In genomic region chr12:69468237-69469026, GRCh38 we compare ENCODE assay signal across 13 cellular contexts. TPM values are rescaled to one million over a fixed set of nuclear protein-coding genes. Genes with fewer than 3 reads are reported as not detected.
A peak's percentile ranks its signal among the peaks of the same experiment; 100 is the strongest.
DNase-seq lines count a peak whose midpoint lies in the region; TF ChIP-seq lines count a peak whose summit lies in the region.
"Had no signal": no experiment of that assay in that cellular context is flagged by ENCODE, and none has a peak within 500 bp of the region (broad histone marks: within the 10 kb centered on the region; RNA-seq: fewer than 3 reads in every experiment).

No MANE protein-coding gene starts in this region.

- peak; percentile 54 for DNase-seq in activated CD8-positive, alpha-beta memory T cell treated with anti-CD3 and anti-CD28 coated beads, Interleukin-2, amount 50 U/mL, for 48 hours
- no peak for DNase-seq in activated CD8-positive, alpha-beta memory T cell treated with anti-CD3 and anti-CD28 coated beads, Interleukin-2, amount 50 U/mL, for 4 hours
- peak; percentile 6 for DNase-seq in NCI-H82 treated with DMSO at 0.1 percent for 48 hours (lab: John Stamatoyannopoulos, UW; ENCODE audit: unreplicated experiment)
- DNase-seq in epithelial cell of prostate (ENCODE audit: low read depth, low spot score) = peak; percentile 14
- no peak for DNase-seq in cortex of kidney (lab: John Stamatoyannopoulos, UW)
- DNase-seq in iPS-NIHi7 (ENCODE audit: extremely low spot score) = no peak
- no peak for DNase-seq in esophagus muscularis mucosa (ENCODE audit: extremely low spot score)
- DNase-seq: brain microvascular endothelial cell, left lung, NCI-H187 treated with DMSO at 0.1 percent for 48 hours had no signal

- H3K27ac ChIP-seq in epithelial cell of prostate (no peak overlapping the region), parathyroid adenoma (peak overlapping the region; percentile 7), esophagus muscularis mucosa (replicated peaks in 1 of 4) (no peak overlapping the region)
- H3K27ac ChIP-seq: brain microvascular endothelial cell, KMS-11, left lung, SJSA1 had no signal

- H3K9ac ChIP-seq in parathyroid adenoma = no peak overlapping the region
- H3K9ac ChIP-seq: KMS-11 had no signal

- TF ChIP-seq POLR2A in esophagus muscularis mucosa (IDR thresholded peaks at IDR 0.05; ENCODE audit: low read depth) = no peak

- H3K4me3 ChIP-seq in parathyroid adenoma (ENCODE audit: low read depth, low read length) = no peak overlapping the region
- H3K4me3 ChIP-seq in esophagus muscularis mucosa = no peak overlapping the region
- H3K4me3 ChIP-seq: left lung, SJSA1 had no signal

- no peak for TF ChIP-seq CTCF in parathyroid adenoma (IDR thresholded peaks at IDR 0.05)
- TF ChIP-seq CTCF in esophagus muscularis mucosa (IDR thresholded peaks at IDR 0.05) = no peak

- H3K9me3 ChIP-seq in parathyroid adenoma (ENCODE audit: control insufficient read depth, low read length) = no peaks in the 10 kb centered on the region
- no peaks in the 10 kb centered on the region for H3K9me3 ChIP-seq in esophagus muscularis mucosa
- H3K9me3 ChIP-seq: left lung, SJSA1 had no signal

- H3K79me2 ChIP-seq in parathyroid adenoma = peaks cover 33% of the 10 kb centered on the region

- peaks cover 13% of the 10 kb centered on the region for H3K4me1 ChIP-seq in parathyroid adenoma
- H3K4me1 ChIP-seq in esophagus muscularis mucosa = peaks cover 28 to 32% (median 31%) of the 10 kb centered on the region in 4 donors

- no peak overlapping the region for H3K4me2 ChIP-seq in parathyroid adenoma (ENCODE audit: low read length)
- H3K4me2 ChIP-seq: KMS-11 had no signal

- intact Hi-C loops in esophagus muscularis mucosa (cut with DNase I) = no loop called here

- peak overlapping the region; percentile 79 for H2AFZ ChIP-seq in parathyroid adenoma

- WGBS in esophagus muscularis mucosa = 83% methylated on average over 7 of the region's 7 CpGs

- no peak for TF ChIP-seq EP300 in esophagus muscularis mucosa (IDR thresholded peaks at IDR 0.05)

- H3K27me3 ChIP-seq in parathyroid adenoma (ENCODE audit: control insufficient read depth, insufficient read depth, low read length) (no peaks in the 10 kb centered on the region), esophagus muscularis mucosa (no peaks in the 10 kb centered on the region)
- H3K27me3 ChIP-seq: brain microvascular endothelial cell, left lung had no signal

- H3K36me3 ChIP-seq in parathyroid adenoma (ENCODE audit: control insufficient read depth, insufficient read depth, low read length) (no peaks in the 10 kb centered on the region), esophagus muscularis mucosa (no peaks in the 10 kb centered on the region)
- H3K36me3 ChIP-seq: brain microvascular endothelial cell, left lung had no signal

RNA-seq across cellular contexts. Expression of gene FRS2, which starts 1.8 kb away (rescaled TPM):
- 10 to 100 TPM; 36.5 to 60.3 (median 43.8) TPM for total RNA-seq in esophagus muscularis mucosa

Comparison
In these comparisons a context has a peak if more than half of its experiments do, and no peak if none do; other contexts are left out.
1. DNase-seq: peak in activated CD8-positive, alpha-beta memory T cell treated with anti-CD3 and anti-CD28 coated beads, Interleukin-2, amount 50 U/mL, for 48 hours (single experiment), NCI-H82 treated with DMSO at 0.1 percent for 48 hours (single experiment) and epithelial cell of prostate (single experiment); none in activated CD8-positive, alpha-beta memory T cell treated with anti-CD3 and anti-CD28 coated beads, Interleukin-2, amount 50 U/mL, for 4 hours (single experiment), cortex of kidney (single experiment), iPS-NIHi7 (single experiment) and esophagus muscularis mucosa (single experiment).